ENCODE assay signal across 1 cellular context in the genomic region with DNA sequence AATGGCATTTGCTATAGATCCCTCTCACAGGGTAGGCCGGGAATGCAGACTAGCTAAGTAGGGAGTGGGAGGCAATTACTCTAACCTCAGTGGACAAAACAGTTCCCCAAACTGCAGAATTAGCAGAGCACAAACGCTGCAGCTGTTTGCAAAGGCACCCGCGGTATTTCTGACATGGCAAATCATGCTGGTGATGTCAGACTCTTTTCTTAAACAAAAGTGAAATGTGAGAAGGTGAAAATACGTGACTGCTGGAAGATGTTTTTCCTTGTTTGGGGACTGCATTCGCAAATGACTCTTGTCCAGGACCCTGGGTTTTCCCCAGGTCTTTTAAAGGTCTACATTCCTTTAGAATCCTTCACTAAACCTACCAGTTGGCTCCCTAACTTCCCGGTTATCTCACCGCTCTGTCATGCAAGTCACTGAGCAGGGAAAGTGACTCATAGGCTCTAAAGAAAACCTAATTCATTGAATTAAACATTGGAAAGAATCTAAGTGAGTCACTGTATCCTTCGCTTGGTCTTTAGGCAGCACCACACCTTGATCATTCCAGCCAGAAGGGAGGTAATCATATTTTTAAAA.
TF ChIP-seq lines count a peak whose summit lies in the region.

No MANE protein-coding gene starts in this region.

TF ChIP-seq in endothelial cell of umbilical vein, 7 proteins besides CTCF, POLR2A, EP300 and RAD21:
- TF ChIP-seq JUN (IDR thresholded peaks at IDR 0.05; ENCODE audit: borderline replicate concordance, insufficient read depth, insufficient read length, low read depth) (peak; percentile 100), FOS (IDR thresholded peaks at IDR 0.05; ENCODE audit: borderline replicate concordance, insufficient read depth, low read length) (peak; percentile 99), MYC (IDR thresholded peaks at IDR 0.05; ENCODE audit: low read depth, low read length) (no peak), POLR2AphosphoS5 (IDR thresholded peaks at IDR 0.05; ENCODE audit: insufficient read depth, low read depth, low read length) (peak; percentile 34)
